Comparison of ENCODE assay signal across 28 cellular contexts in genomic region chr3:55859305-55859704, GRCh38.
"Had no signal": no experiment of that assay in that cellular context is flagged by ENCODE, and none has a peak within 500 bp of the region (broad histone marks: within the 10 kb centered on the region; RNA-seq: fewer than 3 reads in every experiment).

No MANE protein-coding gene starts in this region.

- H3K27me3 ChIP-seq: breast epithelium, left lung, pancreas, sigmoid colon, uterus had no signal

- H3K4me1 Mint-ChIP-seq: activated naive CD4-positive, alpha-beta T cell treated with anti-CD3 and anti-CD28 coated beads, Interleukin-2, amount 50 U/mL, for 24 hours; activated naive CD8-positive, alpha-beta T cell treated with anti-CD3 and anti-CD28 coated beads, Interleukin-2, amount 50 U/mL, for 24 hours; activated T-helper 17 cell treated with anti-CD3 and anti-CD28 coated beads, Interleukin-2, amount 50 U/mL, for 72 hours; central memory CD8-positive, alpha-beta T cell; natural killer cell; stimulated activated memory B cell treated with anti-CD40 and anti-IgM and Interleukin-4, amounts not matched to agents 10 μg/mL and 1 μg/mL and 100 μg/mL, for 72 hours; stimulated activated naive CD8-positive, alpha-beta T cell treated with anti-CD3 and anti-CD28 coated beads, Interleukin-15, amount 100 ng/mL, for 72 hours had no signal

- DNase-seq: activated CD4-positive, alpha-beta T cell treated with anti-CD3 and anti-CD28 coated beads, Interleukin-2, amount 50 U/mL, for 1 hour; activated CD4-positive, CD25-positive, alpha-beta regulatory T cell treated with anti-CD3 and anti-CD28 coated beads, Interleukin-2, amount 50 U/mL, for 72 hours; activated CD8-positive, alpha-beta T cell treated with anti-CD3 and anti-CD28 coated beads for 36 hours; activated naive CD8-positive, alpha-beta T cell treated with anti-CD3 and anti-CD28 coated beads, Interleukin-2, amount 50 U/mL, for 24 hours; activated T-cell treated with anti-CD3 and anti-CD28 coated beads, Interleukin-2, amount 50 U/mL, for 4 hours; endodermal cell; left lung; lower lobe of right lung; mesendoderm; natural killer cell; pancreas; retina; sigmoid colon; small intestine; stimulated activated CD4-positive, alpha-beta T cell treated with anti-CD3 and anti-CD28 coated beads, Interleukin-4, amount 100 ng/mL, for 4 hours; stimulated activated CD8-positive, alpha-beta memory T cell treated with anti-CD3 and anti-CD28 coated beads, Interleukin-4, amount 100 ng/mL, for 48 hours; stimulated activated naive CD8-positive, alpha-beta T cell treated with anti-CD3 and anti-CD28 coated beads, Interleukin-15, amount 100 ng/mL, for 72 hours; substantia nigra; uterus had no signal

- H3K27ac ChIP-seq: breast epithelium, left lung, lower lobe of right lung, pancreas, prostate gland had no signal

- H3K9me3 ChIP-seq: breast epithelium, left lung, lower lobe of right lung, pancreas, prostate gland, sigmoid colon, uterus had no signal

- H3K27me3 Mint-ChIP-seq: activated CD8-positive, alpha-beta T cell treated with anti-CD3 and anti-CD28 coated beads for 36 hours; activated naive CD4-positive, alpha-beta T cell treated with anti-CD3 and anti-CD28 coated beads, Interleukin-2, amount 50 U/mL, for 24 hours; activated naive CD8-positive, alpha-beta T cell treated with anti-CD3 and anti-CD28 coated beads, Interleukin-2, amount 50 U/mL, for 24 hours; activated T-helper 17 cell treated with anti-CD3 and anti-CD28 coated beads, Interleukin-2, amount 50 U/mL, for 72 hours; central memory CD8-positive, alpha-beta T cell; dendritic cell treated with granulocyte-macrophage colony-stimulating factor and Interleukin-4, amounts not matched to agents 40 ng/mL and 50 ng/mL, for 4 days; stimulated activated memory B cell treated with anti-CD40 and anti-IgM and Interleukin-4, amounts not matched to agents 10 μg/mL and 1 μg/mL and 100 μg/mL, for 72 hours; stimulated activated naive CD8-positive, alpha-beta T cell treated with anti-CD3 and anti-CD28 coated beads, Interleukin-15, amount 100 ng/mL, for 72 hours; type B pancreatic cell had no signal

- H3K36me3 ChIP-seq: breast epithelium, left lung, lower lobe of right lung, pancreas, prostate gland, sigmoid colon, uterus had no signal

- H3K27ac Mint-ChIP-seq: activated CD8-positive, alpha-beta T cell treated with anti-CD3 and anti-CD28 coated beads for 36 hours; activated naive CD4-positive, alpha-beta T cell treated with anti-CD3 and anti-CD28 coated beads, Interleukin-2, amount 50 U/mL, for 24 hours; activated naive CD8-positive, alpha-beta T cell treated with anti-CD3 and anti-CD28 coated beads, Interleukin-2, amount 50 U/mL, for 24 hours; activated T-helper 17 cell treated with anti-CD3 and anti-CD28 coated beads, Interleukin-2, amount 50 U/mL, for 72 hours; dendritic cell treated with granulocyte-macrophage colony-stimulating factor and Interleukin-4, amounts not matched to agents 40 ng/mL and 50 ng/mL, for 4 days; endodermal cell; natural killer cell; stimulated activated memory B cell treated with anti-CD40 and anti-IgM and Interleukin-4, amounts not matched to agents 10 μg/mL and 1 μg/mL and 100 μg/mL, for 72 hours; stimulated activated naive CD8-positive, alpha-beta T cell treated with anti-CD3 and anti-CD28 coated beads, Interleukin-15, amount 100 ng/mL, for 72 hours; type B pancreatic cell had no signal

- H3K4me3 Mint-ChIP-seq: activated CD8-positive, alpha-beta T cell treated with anti-CD3 and anti-CD28 coated beads for 36 hours; activated naive CD4-positive, alpha-beta T cell treated with anti-CD3 and anti-CD28 coated beads, Interleukin-2, amount 50 U/mL, for 24 hours; activated naive CD8-positive, alpha-beta T cell treated with anti-CD3 and anti-CD28 coated beads, Interleukin-2, amount 50 U/mL, for 24 hours; activated T-cell treated with anti-CD3 and anti-CD28 coated beads, Interleukin-2, amount 50 U/mL, for 4 hours; activated T-helper 17 cell treated with anti-CD3 and anti-CD28 coated beads, Interleukin-2, amount 50 U/mL, for 72 hours; central memory CD8-positive, alpha-beta T cell; dendritic cell treated with granulocyte-macrophage colony-stimulating factor and Interleukin-4, amounts not matched to agents 40 ng/mL and 50 ng/mL, for 4 days; endodermal cell; natural killer cell; stimulated activated memory B cell treated with anti-CD40 and anti-IgM and Interleukin-4, amounts not matched to agents 10 μg/mL and 1 μg/mL and 100 μg/mL, for 72 hours; stimulated activated naive CD8-positive, alpha-beta T cell treated with anti-CD3 and anti-CD28 coated beads, Interleukin-15, amount 100 ng/mL, for 72 hours; type B pancreatic cell had no signal

- H3K4me3 ChIP-seq: breast epithelium, left lung, lower lobe of right lung, pancreas, prostate gland, sigmoid colon, uterus had no signal

- H3K36me3 Mint-ChIP-seq: activated naive CD4-positive, alpha-beta T cell treated with anti-CD3 and anti-CD28 coated beads, Interleukin-2, amount 50 U/mL, for 24 hours; natural killer cell; stimulated activated memory B cell treated with anti-CD40 and anti-IgM and Interleukin-4, amounts not matched to agents 10 μg/mL and 1 μg/mL and 100 μg/mL, for 72 hours; type B pancreatic cell had no signal

- H3K4me1 ChIP-seq: breast epithelium, left lung, lower lobe of right lung, pancreas, prostate gland, uterus had no signal

- ATAC-seq: activated CD8-positive, alpha-beta T cell treated with anti-CD3 and anti-CD28 coated beads for 36 hours; activated naive CD8-positive, alpha-beta T cell treated with anti-CD3 and anti-CD28 coated beads, Interleukin-2, amount 50 U/mL, for 24 hours; activated T-cell treated with anti-CD3 and anti-CD28 coated beads, Interleukin-2, amount 50 U/mL, for 4 hours; activated T-helper 17 cell treated with anti-CD3 and anti-CD28 coated beads, Interleukin-2, amount 50 U/mL, for 72 hours; esophagus mucosa; natural killer cell; pancreas had no signal

- H3K9me3 Mint-ChIP-seq: activated CD8-positive, alpha-beta T cell treated with anti-CD3 and anti-CD28 coated beads for 36 hours; activated naive CD4-positive, alpha-beta T cell treated with anti-CD3 and anti-CD28 coated beads, Interleukin-2, amount 50 U/mL, for 24 hours; activated naive CD8-positive, alpha-beta T cell treated with anti-CD3 and anti-CD28 coated beads, Interleukin-2, amount 50 U/mL, for 24 hours; activated T-cell treated with anti-CD3 and anti-CD28 coated beads, Interleukin-2, amount 50 U/mL, for 4 hours; activated T-helper 17 cell treated with anti-CD3 and anti-CD28 coated beads, Interleukin-2, amount 50 U/mL, for 72 hours; central memory CD8-positive, alpha-beta T cell; dendritic cell treated with granulocyte-macrophage colony-stimulating factor and Interleukin-4, amounts not matched to agents 40 ng/mL and 50 ng/mL, for 4 days; endodermal cell; natural killer cell; stimulated activated memory B cell treated with anti-CD40 and anti-IgM and Interleukin-4, amounts not matched to agents 10 μg/mL and 1 μg/mL and 100 μg/mL, for 72 hours; stimulated activated naive CD8-positive, alpha-beta T cell treated with anti-CD3 and anti-CD28 coated beads, Interleukin-15, amount 100 ng/mL, for 72 hours; type B pancreatic cell had no signal
